Comparison of ENCODE assay signal across 9 cellular contexts in the genomic region with DNA sequence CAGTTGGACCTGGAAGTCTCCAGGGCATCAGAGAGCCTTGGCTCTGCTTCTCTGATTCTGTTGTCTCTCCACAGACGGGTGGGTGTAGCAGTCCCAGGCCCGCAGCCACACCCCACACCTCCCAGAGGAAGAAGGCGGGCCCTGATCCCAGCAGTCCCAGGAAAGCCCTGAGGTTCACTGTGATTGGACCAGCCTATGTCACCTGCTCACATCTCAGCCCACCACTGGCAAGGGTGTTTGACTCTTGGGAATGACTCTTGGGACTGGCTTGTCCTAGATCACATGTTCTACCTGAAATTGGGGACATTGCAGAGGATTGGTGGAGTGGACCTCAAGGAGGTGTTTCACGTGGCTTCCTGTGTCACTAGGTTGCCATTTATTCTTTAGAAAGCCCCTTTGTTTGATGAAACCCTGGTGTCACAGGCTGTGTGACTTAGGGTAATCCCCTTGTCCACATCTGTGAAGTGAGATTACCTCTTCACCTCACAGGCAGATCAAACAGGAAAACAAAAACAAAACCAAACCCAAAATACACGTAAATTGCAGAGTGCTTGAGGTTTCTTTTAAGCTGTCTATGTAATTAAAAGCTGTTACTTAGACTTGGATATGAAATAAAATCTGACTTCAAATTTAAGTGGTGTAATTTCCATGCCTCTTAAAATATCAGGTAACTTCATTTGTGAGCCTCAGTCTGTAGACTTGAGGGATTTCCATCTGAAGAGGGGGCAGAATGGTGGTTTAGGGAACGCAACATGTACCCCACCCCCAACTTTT. TPM values are rescaled to one million over a fixed set of nuclear protein-coding genes. Genes with fewer than 3 reads are reported as not detected.
A peak's percentile ranks its signal among the peaks of the same experiment; 100 is the strongest.
DNase-seq lines count a peak whose midpoint lies in the region; ATAC-seq and TF ChIP-seq lines count a peak whose summit lies in the region.
"Had no signal": no experiment of that assay in that cellular context is flagged by ENCODE, and none has a peak within 500 bp of the region (broad histone marks: within the 10 kb centered on the region; RNA-seq: fewer than 3 reads in every experiment).

No MANE protein-coding gene starts in this region.

- H3K36me3 ChIP-seq in neural progenitor cell: no peaks in the 10 kb centered on the region

- DNase-seq in GM19240 (ENCODE audit: insufficient read length, low spot score) (peak; percentile 71), neural progenitor cell (ENCODE audit: low spot score) (peak; percentile 53), 8988T (no peak), NCI-H187 (lab: John Stamatoyannopoulos, UW) (no peak), MV-4-11 (lab: John Stamatoyannopoulos, UW) (no peak)
- peak; percentile 37 for DNase-seq in activated T-cell treated with anti-CD3 and anti-CD28 coated beads, Interleukin-2, amount 50 U/mL, for 24 hours

- no peak overlapping the region for H2AFZ ChIP-seq in neural progenitor cell (replicated peaks)
- H2AFZ ChIP-seq: parathyroid adenoma had no signal

- no peaks in the 10 kb centered on the region for H3K9me3 Mint-ChIP-seq in activated T-cell treated with anti-CD3 and anti-CD28 coated beads, Interleukin-2, amount 50 U/mL, for 24 hours
- H3K9me3 Mint-ChIP-seq in neural progenitor cell: no peaks in the 10 kb centered on the region

- H3K27ac ChIP-seq in C4-2B (peak overlapping the region; percentile 99), neural progenitor cell (no peak overlapping the region)
- H3K27ac ChIP-seq: parathyroid adenoma had no signal

- H3K9ac ChIP-seq in neural progenitor cell: no peak overlapping the region
- H3K9ac ChIP-seq: parathyroid adenoma had no signal

- peak overlapping the region; percentile 82 for H3K27ac Mint-ChIP-seq in activated T-cell treated with anti-CD3 and anti-CD28 coated beads, Interleukin-2, amount 50 U/mL, for 24 hours
- H3K27ac Mint-ChIP-seq in neural progenitor cell: no peak overlapping the region

- no peaks in the 10 kb centered on the region for H3K9me3 ChIP-seq in neural progenitor cell (ENCODE audit: low read depth)

- H3K4me3 Mint-ChIP-seq in activated T-cell treated with anti-CD3 and anti-CD28 coated beads, Interleukin-2, amount 50 U/mL, for 24 hours: peak overlapping the region; percentile 42
- no peak overlapping the region for H3K4me3 Mint-ChIP-seq in neural progenitor cell

- peak; percentile 92 for ATAC-seq in HG03097 (IDR thresholded peaks at IDR 0.05; ENCODE audit: low FRiP score, unreplicated experiment)

- H4K20me1 ChIP-seq in neural progenitor cell (ENCODE audit: low read depth): peaks cover 19% of the 10 kb centered on the region

- H3K4me3 ChIP-seq in neural progenitor cell: no peak overlapping the region

- H3K4me2 ChIP-seq in neural progenitor cell: no peak overlapping the region

- peaks cover 26% of the 10 kb centered on the region for H3K79me2 ChIP-seq in neural progenitor cell (ENCODE audit: low read depth)

- TF ChIP-seq CTCF in C4-2B (conservative IDR thresholded peaks at IDR 0.05) (no peak), neural progenitor cell (IDR thresholded peaks at IDR 0.05) (no peak)

- H3F3A ChIP-seq in neural progenitor cell (ENCODE audit: low read depth): peaks cover 21% of the 10 kb centered on the region

- peaks cover 29% of the 10 kb centered on the region for H3K4me1 ChIP-seq in neural progenitor cell

- no peaks in the 10 kb centered on the region for H3K36me3 Mint-ChIP-seq in activated T-cell treated with anti-CD3 and anti-CD28 coated beads, Interleukin-2, amount 50 U/mL, for 24 hours (ENCODE audit: low read depth)
- no peaks in the 10 kb centered on the region for H3K36me3 Mint-ChIP-seq in neural progenitor cell

- H3K27me3 ChIP-seq in neural progenitor cell: no peaks in the 10 kb centered on the region

- H3K27me3 Mint-ChIP-seq in activated T-cell treated with anti-CD3 and anti-CD28 coated beads, Interleukin-2, amount 50 U/mL, for 24 hours: no peaks in the 10 kb centered on the region
- peaks cover 8% of the 10 kb centered on the region for H3K27me3 Mint-ChIP-seq in neural progenitor cell (ENCODE audit: insufficient read depth, low read depth)

- H3K4me1 Mint-ChIP-seq in activated T-cell treated with anti-CD3 and anti-CD28 coated beads, Interleukin-2, amount 50 U/mL, for 24 hours (ENCODE audit: low read depth): peaks cover 45% of the 10 kb centered on the region
- peaks cover 6% of the 10 kb centered on the region for H3K4me1 Mint-ChIP-seq in neural progenitor cell

RNA-seq across cellular contexts. Expression of a gene that starts 26.7 kb away (rescaled TPM):
- total RNA-seq in neural progenitor cell (ENCODE audit: low replicate concordance): 32.0 and 54.9 TPM in 2 replicates

Comparison
In these comparisons a context has a peak if more than half of its experiments do, and no peak if none do; other contexts are left out.
1. DNase-seq: peak in GM19240 (single experiment), activated T-cell treated with anti-CD3 and anti-CD28 coated beads, Interleukin-2, amount 50 U/mL, for 24 hours (single experiment) and neural progenitor cell (single experiment); none in 8988T (single experiment), NCI-H187 (0 of 2) and MV-4-11 (single experiment).